ENCODE assay signal across 26 cellular contexts in genomic region chr4:37370052-37370451, GRCh38.
"Had no signal": no experiment of that assay in that cellular context is flagged by ENCODE, and none has a peak within 500 bp of the region (broad histone marks: within the 10 kb centered on the region; RNA-seq: fewer than 3 reads in every experiment).

No MANE protein-coding gene starts in this region.

- H3K4me1 ChIP-seq: stomach, suprapubic skin, testis, thyroid gland, tibial artery, tibial nerve, transverse colon, upper lobe of left lung, upper lobe of right lung, uterus, vagina had no signal

- H3K27ac ChIP-seq: stomach, suprapubic skin, testis, thoracic aorta, thyroid gland, tibial artery, tibial nerve, transverse colon, upper lobe of left lung, upper lobe of right lung, uterus, vagina had no signal

- FAIRE-seq: urothelium cell line had no signal

- ATAC-seq: stimulated activated effector memory CD8-positive, alpha-beta T cell treated with anti-CD3 and anti-CD28 coated beads, Interleukin-12 subunit alpha, Interleukin-12 subunit beta, amount 100 ng/mL, for 72 hours; stimulated activated naive B cell treated with anti-CD40 and anti-IgM and Interleukin-4, amounts not matched to agents 10 μg/mL and 1 μg/mL and 100 μg/mL, for 72 hours; stimulated activated naive CD8-positive, alpha-beta T cell treated with anti-CD3 and anti-CD28 coated beads, Interleukin-15, amount 100 ng/mL, for 72 hours; stimulated activated naive CD8-positive, alpha-beta T cell treated with anti-CD3 and anti-CD28 coated beads, Interleukin-15, Interleukin-2, amounts not matched to agents 100 U/mL and 50 U/mL, for 24 hours; upper lobe of right lung had no signal

- H3K9me3 ChIP-seq: stomach, suprapubic skin, testis, thoracic aorta, thyroid gland, tibial artery, tibial nerve, transverse colon, upper lobe of left lung, upper lobe of right lung, uterus, vagina had no signal

- H3K27me3 ChIP-seq: stomach, suprapubic skin, testis, thyroid gland, tibial artery, tibial nerve, transverse colon, upper lobe of left lung, upper lobe of right lung, uterus, vagina had no signal

- H3K36me3 ChIP-seq: stomach, suprapubic skin, thoracic aorta, thyroid gland, tibial artery, tibial nerve, transverse colon, upper lobe of left lung, upper lobe of right lung, uterus, vagina had no signal

- H3K4me3 ChIP-seq: stomach, suprapubic skin, testis, thoracic aorta, thyroid gland, tibial artery, tibial nerve, transverse colon, upper lobe of left lung, upper lobe of right lung, uterus, vagina had no signal

- DNase-seq: stimulated activated CD4-positive, alpha-beta T cell treated with anti-CD3 and anti-CD28 coated beads, Interleukin-2, amount 100 ng/mL, for 48 hours; stimulated activated CD4-positive, alpha-beta T cell treated with anti-CD3 and anti-CD28 coated beads, Interleukin-4, amount 100 ng/mL, for 1 hour; stimulated activated CD4-positive, alpha-beta T cell treated with anti-CD3 and anti-CD28 coated beads, Interleukin-4, amount 100 ng/mL, for 24 hours; stimulated activated CD4-positive, alpha-beta T cell treated with anti-CD3 and anti-CD28 coated beads, Interleukin-4, amount 100 ng/mL, for 4 hours; stimulated activated CD8-positive, alpha-beta memory T cell treated with anti-CD3 and anti-CD28 coated beads, Interleukin-4, amount 100 ng/mL, for 48 hours; stimulated activated naive B cell treated with anti-CD40 and anti-IgM and Interleukin-4, amounts not matched to agents 10 μg/mL and 1 μg/mL and 100 μg/mL, for 72 hours; stimulated activated naive CD4-positive, alpha-beta T cell; stimulated activated naive CD4-positive, alpha-beta T cell treated with Interleukin-2 at 50 U/mL for 16 hours; stimulated activated naive CD8-positive, alpha-beta T cell treated with anti-CD3 and anti-CD28 coated beads, Interleukin-15, amount 100 ng/mL, for 72 hours; stimulated activated naive CD8-positive, alpha-beta T cell treated with anti-CD3 and anti-CD28 coated beads, Interleukin-15, Interleukin-2, amounts not matched to agents 100 U/mL and 50 U/mL, for 24 hours; stomach; substantia nigra; testis; thyroid gland; tibial artery; transverse colon; trophoblast cell; upper lobe of left lung; upper lobe of right lung; uterus had no signal
